In genomic region chr20:7155794-7156193, GRCh38 we compare ENCODE assay signal across 16 cellular contexts.
DNase-seq lines count a peak whose midpoint lies in the region; ATAC-seq, FAIRE-seq and TF ChIP-seq lines count a peak whose summit lies in the region.
"Had no signal": no experiment of that assay in that cellular context is flagged by ENCODE, and none has a peak within 500 bp of the region (broad histone marks: within the 10 kb centered on the region; RNA-seq: fewer than 3 reads in every experiment).

No MANE protein-coding gene starts in this region.

- H3K4me3 ChIP-seq in small intestine (ENCODE audit: low read depth in 1 of 2, low read length in 2 of 2), result no peak overlapping the region

- no peak for FAIRE-seq in small intestine (lab: Jason Lieb, UNC)

- H3K27ac ChIP-seq in foreskin keratinocyte, result no peak overlapping the region
- H3K27ac ChIP-seq in small intestine (ENCODE audit: low read depth in 1 of 2, low read length in 1 of 2), result no peak overlapping the region

- no peak for DNase-seq in T-helper 1 cell
- DNase-seq in RKO (ENCODE audit: low spot score), result peak; percentile 43
- no peak for DNase-seq in foreskin keratinocyte
- DNase-seq in small intestine, result peak; percentile 1
- DNase-seq in AG20443 (ENCODE audit: low spot score), result no peak
- no peak for DNase-seq in activated naive CD8-positive, alpha-beta T cell treated with anti-CD3 and anti-CD28 coated beads for 36 hours
- DNase-seq: ACHN; C1 segment of cervical spinal cord; CD4-positive, alpha-beta T cell; DND-41; GDM1; HCEC 1CT; HFFc6 had no signal

- no peak for TF ChIP-seq CTCF in foreskin keratinocyte (conservative IDR thresholded peaks at IDR 0.05)

- H3K27me3 Mint-ChIP-seq in T-helper 1 cell treated with Interleukin-12 subunit alpha and Interleukin-12 subunit beta and Interleukin-4 antibody, amounts not matched to agents 30 μg/mL and 1 μg/mL, for 36 hours (ENCODE audit: low read depth), result no peaks in the 10 kb centered on the region
- H3K27me3 Mint-ChIP-seq in activated naive CD8-positive, alpha-beta T cell treated with anti-CD3 and anti-CD28 coated beads for 36 hours, result no peaks in the 10 kb centered on the region
- H3K27me3 Mint-ChIP-seq: B cell; CD4-positive, alpha-beta T cell had no signal

- WGBS in small intestine, 3 donors, result 65 to 83% (median 76%) methylated on average over 2 of the region's 2 CpGs

- H3K27me3 ChIP-seq in foreskin keratinocyte (no peaks in the 10 kb centered on the region), small intestine (ENCODE audit: control insufficient read depth in 2 of 2, insufficient read depth in 2 of 2, low read length in 2 of 2) (no peaks in the 10 kb centered on the region)

- H3K9me3 ChIP-seq in small intestine (ENCODE audit: control insufficient read depth, low read depth), result no peaks in the 10 kb centered on the region

- H3K4me3 Mint-ChIP-seq in T-helper 1 cell treated with Interleukin-12 subunit alpha and Interleukin-12 subunit beta and Interleukin-4 antibody, amounts not matched to agents 30 μg/mL and 1 μg/mL, for 36 hours, result no peak overlapping the region
- H3K4me3 Mint-ChIP-seq in activated naive CD8-positive, alpha-beta T cell treated with anti-CD3 and anti-CD28 coated beads for 36 hours, result no peak overlapping the region
- H3K4me3 Mint-ChIP-seq: B cell; CD4-positive, alpha-beta T cell; HFFc6 had no signal

- peak overlapping the region; percentile 34 for H3K27ac Mint-ChIP-seq in T-helper 1 cell treated with Interleukin-12 subunit alpha and Interleukin-12 subunit beta and Interleukin-4 antibody, amounts not matched to agents 30 μg/mL and 1 μg/mL, for 36 hours
- H3K27ac Mint-ChIP-seq in activated naive CD8-positive, alpha-beta T cell treated with anti-CD3 and anti-CD28 coated beads for 36 hours, result no peak overlapping the region
- H3K27ac Mint-ChIP-seq: B cell; CD4-positive, alpha-beta T cell; HFFc6 had no signal

- no peaks in the 10 kb centered on the region for H3K36me3 Mint-ChIP-seq in T-helper 1 cell treated with Interleukin-12 subunit alpha and Interleukin-12 subunit beta and Interleukin-4 antibody, amounts not matched to agents 30 μg/mL and 1 μg/mL, for 36 hours (ENCODE audit: low read depth)
- no peaks in the 10 kb centered on the region for H3K36me3 Mint-ChIP-seq in activated naive CD8-positive, alpha-beta T cell treated with anti-CD3 and anti-CD28 coated beads for 36 hours

- H3K4me1 ChIP-seq in foreskin keratinocyte, result peaks cover 19% of the 10 kb centered on the region
- no peaks in the 10 kb centered on the region for H3K4me1 ChIP-seq in small intestine (ENCODE audit: control insufficient read depth in 2 of 2, insufficient read depth in 1 of 2, low read depth in 1 of 2, low read length in 1 of 2)

- H3K36me3 ChIP-seq in small intestine (ENCODE audit: control insufficient read depth in 2 of 2, insufficient read depth in 2 of 2, low read length in 2 of 2), result no peaks in the 10 kb centered on the region

- H3K9me3 Mint-ChIP-seq in T-helper 1 cell treated with Interleukin-12 subunit alpha and Interleukin-12 subunit beta and Interleukin-4 antibody, amounts not matched to agents 30 μg/mL and 1 μg/mL, for 36 hours, result peaks cover 5% of the 10 kb centered on the region
- H3K9me3 Mint-ChIP-seq in activated naive CD8-positive, alpha-beta T cell treated with anti-CD3 and anti-CD28 coated beads for 36 hours, result peaks cover 1% of the 10 kb centered on the region

- ATAC-seq in foreskin keratinocyte (peak; percentile 28), GM18868 (IDR thresholded peaks at IDR 0.05; ENCODE audit: unreplicated experiment) (no peak)

- no peaks in the 10 kb centered on the region for H3K4me1 Mint-ChIP-seq in T-helper 1 cell treated with Interleukin-12 subunit alpha and Interleukin-12 subunit beta and Interleukin-4 antibody, amounts not matched to agents 30 μg/mL and 1 μg/mL, for 36 hours (ENCODE audit: low read depth)
- no peaks in the 10 kb centered on the region for H3K4me1 Mint-ChIP-seq in activated naive CD8-positive, alpha-beta T cell treated with anti-CD3 and anti-CD28 coated beads for 36 hours
- H3K4me1 Mint-ChIP-seq: B cell had no signal

Comparison
In these comparisons a context has a peak if more than half of its experiments do, and no peak if none do; other contexts are left out.
1. DNase-seq: peak in RKO (single experiment) and small intestine (single experiment); none in T-helper 1 cell (0 of 5), foreskin keratinocyte (0 of 2), AG20443 (single experiment) and activated naive CD8-positive, alpha-beta T cell treated with anti-CD3 and anti-CD28 coated beads for 36 hours (single experiment).